Comparison of ENCODE assay signal across 9 cellular contexts in the genomic region with DNA sequence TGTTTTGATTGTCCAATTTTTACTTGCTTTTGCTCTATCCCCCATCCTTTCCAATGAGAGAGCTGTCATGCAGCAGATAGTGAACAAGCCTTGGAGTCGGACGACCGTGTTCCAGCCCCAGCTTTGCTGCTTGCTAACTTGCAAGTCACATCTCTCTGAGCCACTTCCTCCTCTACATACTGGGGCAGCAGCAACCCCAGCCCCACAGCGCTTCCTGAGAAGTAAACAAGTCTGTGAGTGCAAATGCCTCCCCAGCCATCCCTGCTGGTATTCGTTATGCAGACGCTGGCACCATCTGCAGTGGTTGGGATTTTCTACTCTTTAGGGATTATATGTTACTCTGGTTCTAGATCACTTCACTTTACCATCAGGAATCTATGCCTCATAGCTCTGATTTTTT. TPM values are rescaled to one million over a fixed set of nuclear protein-coding genes. Genes with fewer than 3 reads are reported as not detected.
DNase-seq lines count a peak whose midpoint lies in the region; ATAC-seq, FAIRE-seq and TF ChIP-seq lines count a peak whose summit lies in the region.
"Had no signal": no experiment of that assay in that cellular context is flagged by ENCODE, and none has a peak within 500 bp of the region (broad histone marks: within the 10 kb centered on the region; RNA-seq: fewer than 3 reads in every experiment).

No MANE protein-coding gene starts in this region.

- H3K4me3 ChIP-seq in effector memory CD4-positive, alpha-beta T cell (ENCODE audit: insufficient read depth, low read depth, low read length, poor library complexity, severe bottlenecking): peak overlapping the region; percentile 21
- H3K4me3 ChIP-seq in neural progenitor cell: no peak overlapping the region

- H3K9ac ChIP-seq in neural progenitor cell: no peak overlapping the region

- no peaks in the 10 kb centered on the region for H3K27me3 Mint-ChIP-seq in activated CD4-positive, alpha-beta T cell treated with anti-CD3 and anti-CD28 coated beads for 36 hours
- peaks cover 12% of the 10 kb centered on the region for H3K27me3 Mint-ChIP-seq in neural progenitor cell (ENCODE audit: insufficient read depth, low read depth)

- H3K9me3 Mint-ChIP-seq in activated CD4-positive, alpha-beta T cell treated with anti-CD3 and anti-CD28 coated beads for 36 hours (ENCODE audit: low read depth): no peaks in the 10 kb centered on the region
- no peaks in the 10 kb centered on the region for H3K9me3 Mint-ChIP-seq in neural progenitor cell

- H3K9me3 ChIP-seq in KOPT-K1 (ENCODE audit: insufficient read depth, low read length, poor library complexity, severe bottlenecking) (no peaks in the 10 kb centered on the region), neural progenitor cell (ENCODE audit: low read depth) (no peaks in the 10 kb centered on the region)
- H3K9me3 ChIP-seq in effector memory CD4-positive, alpha-beta T cell (ENCODE audit: control insufficient read depth, low read length): no peaks in the 10 kb centered on the region

- H3K79me2 ChIP-seq in neural progenitor cell (ENCODE audit: low read depth): no peaks in the 10 kb centered on the region

- intact Hi-C loops in activated CD4-positive, alpha-beta T cell treated with anti-CD3 and anti-CD28 coated beads for 36 hours (cut with DNase I, micrococcal nuclease): loop anchor here in 1 of 2 experiments (10.0 kb wide), 1 partner anchor 249 kb away; a partner anchor contains a TSS

- TF ChIP-seq POLR2A in GM12892 (IDR thresholded peaks at IDR 0.05; ENCODE audit: low read depth, low read length): no peak

- CTCF ChIA-PET in activated CD4-positive, alpha-beta T cell treated with anti-CD3 and anti-CD28 coated beads for 36 hours (lab: Charles Lee): interaction anchor here (0.9 to 12.1 kb wide), 13 partner anchors 10 to 346 kb away, joined by 3 to 279 read pairs (median 4); a partner anchor contains a TSS

- H3K4me3 Mint-ChIP-seq in activated CD4-positive, alpha-beta T cell treated with anti-CD3 and anti-CD28 coated beads for 36 hours: no peak overlapping the region
- H3K4me3 Mint-ChIP-seq in neural progenitor cell: no peak overlapping the region

- H3K27me3 ChIP-seq in effector memory CD4-positive, alpha-beta T cell (replicated peaks; ENCODE audit: control insufficient read depth, insufficient read depth, low read length, poor library complexity, severe bottlenecking): no peaks in the 10 kb centered on the region
- no peaks in the 10 kb centered on the region for H3K27me3 ChIP-seq in neural progenitor cell

- POLR2A ChIA-PET in activated CD4-positive, alpha-beta T cell treated with anti-CD3 and anti-CD28 coated beads for 36 hours (lab: Charles Lee): no interaction called here

- no peaks in the 10 kb centered on the region for H4K20me1 ChIP-seq in neural progenitor cell (ENCODE audit: low read depth)

- H3K4me1 ChIP-seq in effector memory CD4-positive, alpha-beta T cell (ENCODE audit: control insufficient read depth, insufficient read depth, low read length, poor library complexity, severe bottlenecking): peaks cover 33% of the 10 kb centered on the region
- no peaks in the 10 kb centered on the region for H3K4me1 ChIP-seq in neural progenitor cell

- peak; percentile 73 for DNase-seq in activated CD4-positive, alpha-beta T cell treated with anti-CD3 and anti-CD28 coated beads for 36 hours
- DNase-seq in effector memory CD4-positive, alpha-beta T cell: peak; percentile 15 to 54 (median 40)
- DNase-seq in stimulated activated CD4-positive, alpha-beta T cell treated with anti-CD3 and anti-CD28 coated beads, Interleukin-12 subunit alpha, Interleukin-12 subunit beta, amount 100 ng/mL, for 48 hours (ENCODE audit: low read depth in 2 of 3, low spot score in 1 of 3): peak; percentile 18 to 28 (median 25)
- DNase-seq in GM10266 (ENCODE audit: extremely low spot score) (no peak), GM12892 (ENCODE audit: insufficient read length) (no peak), neural progenitor cell (ENCODE audit: low spot score) (no peak), NCI-H2081 (lab: John Stamatoyannopoulos, UW) (no peak)

- peak; percentile 88 for ATAC-seq in activated CD4-positive, alpha-beta T cell treated with anti-CD3 and anti-CD28 coated beads for 36 hours

- no peak overlapping the region for H3K4me2 ChIP-seq in neural progenitor cell

- H3K27ac ChIP-seq in KOPT-K1 (ENCODE audit: low read depth, low read length, poor library complexity, severe bottlenecking) (peak overlapping the region; percentile 62), neural progenitor cell (no peak overlapping the region)
- peak overlapping the region; percentile 65 for H3K27ac ChIP-seq in effector memory CD4-positive, alpha-beta T cell (ENCODE audit: insufficient read depth, low read length, poor library complexity, severe bottlenecking)

- no peak for FAIRE-seq in GM12892 (lab: Jason Lieb, UNC)

- no peak overlapping the region for H2AFZ ChIP-seq in neural progenitor cell (replicated peaks)

- peak overlapping the region; percentile 90 for H3K27ac Mint-ChIP-seq in activated CD4-positive, alpha-beta T cell treated with anti-CD3 and anti-CD28 coated beads for 36 hours
- no peak overlapping the region for H3K27ac Mint-ChIP-seq in neural progenitor cell

- H3K36me3 Mint-ChIP-seq in activated CD4-positive, alpha-beta T cell treated with anti-CD3 and anti-CD28 coated beads for 36 hours (ENCODE audit: low read depth): peaks cover 15% of the 10 kb centered on the region
- no peaks in the 10 kb centered on the region for H3K36me3 Mint-ChIP-seq in neural progenitor cell

- TF ChIP-seq CTCF in GM10266 (IDR thresholded peaks at IDR 0.05; ENCODE audit: control insufficient read depth, insufficient read depth, low read depth, missing control alignments) (no peak), neural progenitor cell (IDR thresholded peaks at IDR 0.05) (no peak)

- H3K4me1 Mint-ChIP-seq in activated CD4-positive, alpha-beta T cell treated with anti-CD3 and anti-CD28 coated beads for 36 hours: peaks cover 52% of the 10 kb centered on the region
- peaks cover 5% of the 10 kb centered on the region for H3K4me1 Mint-ChIP-seq in neural progenitor cell

- H3F3A ChIP-seq in neural progenitor cell (ENCODE audit: low read depth): no peaks in the 10 kb centered on the region

- H3K36me3 ChIP-seq in KOPT-K1 (ENCODE audit: insufficient read depth, low read length) (0 out of 2 replicates have a peak, but pooled peaks cover 9% of the 10 kb centered on the region), neural progenitor cell (no peaks in the 10 kb centered on the region)
- H3K36me3 ChIP-seq in effector memory CD4-positive, alpha-beta T cell (ENCODE audit: control insufficient read depth, insufficient read depth, low read length): peaks cover 26% of the 10 kb centered on the region

RNA-seq across cellular contexts. Expression of a gene that starts 35.0 kb away (rescaled TPM):
- under 1 TPM; 0.18 to 0.21 TPM for total RNA-seq in activated CD4-positive, alpha-beta T cell treated with anti-CD3 and anti-CD28 coated beads for 36 hours
- not detected for polyA plus RNA-seq in GM12892 (2012; ENCODE audit: missing spikeins)
- total RNA-seq in neural progenitor cell (ENCODE audit: low replicate concordance): not detected in 2 replicates
- total RNA-seq: urinary bladder had no signal

Comparison
In these comparisons a context has a peak if more than half of its experiments do, and no peak if none do; other contexts are left out.
1. DNase-seq: peak in activated CD4-positive, alpha-beta T cell treated with anti-CD3 and anti-CD28 coated beads for 36 hours (single experiment), effector memory CD4-positive, alpha-beta T cell (3 of 3) and stimulated activated CD4-positive, alpha-beta T cell treated with anti-CD3 and anti-CD28 coated beads, Interleukin-12 subunit alpha, Interleukin-12 subunit beta, amount 100 ng/mL, for 48 hours (3 of 3); none in GM10266 (single experiment), GM12892 (single experiment), neural progenitor cell (single experiment) and NCI-H2081 (0 of 2).